1 cellular context compared by ENCODE assay signal in genomic region chr7:4835398-4836205, GRCh38.
TF ChIP-seq lines count a peak whose summit lies in the region.

No MANE protein-coding gene starts in this region.

TF ChIP-seq in H1, 55 proteins besides CTCF, POLR2A, EP300 and RAD21 (continued from another document):
- TF ChIP-seq CHD7 (IDR thresholded peaks at IDR 0.05; ENCODE audit: insufficient replicate concordance, low read length) (no peak), MAX (IDR thresholded peaks at IDR 0.05) (no peak), TEAD4 (IDR thresholded peaks at IDR 0.05; ENCODE audit: low read depth, low read length) (no peak), GABPA (IDR thresholded peaks at IDR 0.05; ENCODE audit: borderline replicate concordance, insufficient read depth, low read length) (no peak), HDAC6 (IDR thresholded peaks at IDR 0.05; ENCODE audit: low read depth, low read length) (no peak), TBP (IDR thresholded peaks at IDR 0.05; ENCODE audit: low read depth, low read length) (no peak), TAF7 (optimal IDR thresholded peaks at IDR 0.05; ENCODE audit: borderline replicate concordance, low read depth, low read length) (no peak)
TF ChIP-seq in H1: peak in this region for 0.
